In the genomic region with DNA sequence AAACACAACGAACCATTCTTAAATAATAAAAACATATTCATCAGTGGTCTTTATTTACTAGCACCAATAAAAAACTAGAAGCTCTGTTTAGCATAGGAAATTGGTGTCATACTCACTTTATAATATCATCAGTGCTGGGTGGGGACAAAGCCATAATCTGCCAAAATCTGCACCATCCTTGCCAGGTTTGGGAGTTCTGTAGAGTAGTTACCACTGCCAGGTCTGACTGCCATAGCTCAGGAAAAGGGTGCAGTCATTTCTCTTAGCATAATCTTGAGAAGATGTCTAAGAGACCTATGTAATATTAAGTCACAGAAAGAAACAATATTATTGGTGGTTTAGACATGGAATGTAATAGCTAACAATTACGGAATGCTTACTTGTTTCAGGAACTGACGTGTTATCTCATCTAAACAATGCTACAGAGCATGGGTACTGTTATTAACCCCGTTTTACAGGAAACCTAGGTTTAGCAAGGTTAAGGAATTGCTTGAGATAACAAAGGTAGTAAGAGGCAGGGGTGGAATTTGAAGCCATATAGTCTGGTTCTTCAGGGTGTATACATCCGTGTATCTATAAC, we compare ENCODE assay signal across 12 cellular contexts. TPM values are rescaled to one million over a fixed set of nuclear protein-coding genes. Genes with fewer than 3 reads are reported as not detected.
DNase-seq lines count a peak whose midpoint lies in the region; TF ChIP-seq lines count a peak whose summit lies in the region.
"Had no signal": no experiment of that assay in that cellular context is flagged by ENCODE, and none has a peak within 500 bp of the region (broad histone marks: within the 10 kb centered on the region; RNA-seq: fewer than 3 reads in every experiment).

No MANE protein-coding gene starts in this region.

- TF ChIP-seq POLR2A in testis (IDR thresholded peaks at IDR 0.05) (no peak), prostate gland (IDR thresholded peaks at IDR 0.05) (no peak)

- no peaks in the 10 kb centered on the region for H3K9me3 ChIP-seq in osteoblast (ENCODE audit: low read depth, low read length)
- no peaks in the 10 kb centered on the region for H3K9me3 ChIP-seq in testis
- no peaks in the 10 kb centered on the region for H3K9me3 ChIP-seq in prostate gland

- peak overlapping the region; percentile 83 for H3K4me2 ChIP-seq in osteoblast (ENCODE audit: insufficient read depth, low read length)

- intact Hi-C loops in testis (cut with DNase I; ENCODE audit: low total_unique reads), result no loop called here
- intact Hi-C loops in prostate gland (cut with DNase I), result loop anchor here (5.0 to 10.0 kb wide), 3 partner anchors 87 to 576 kb away; a partner anchor contains a TSS

- H3K27me3 ChIP-seq in osteoblast (ENCODE audit: insufficient read depth, low read length), result no peaks in the 10 kb centered on the region
- no peaks in the 10 kb centered on the region for H3K27me3 ChIP-seq in testis
- no peaks in the 10 kb centered on the region for H3K27me3 ChIP-seq in prostate gland (replicated peaks; ENCODE audit: insufficient read depth)

- H3K4me3 ChIP-seq in choroid plexus epithelial cell (ENCODE audit: low read depth, low read length) (peak overlapping the region; percentile 37), osteoblast (ENCODE audit: insufficient read depth, low read length) (peak overlapping the region; percentile 15), testis (no peak overlapping the region), prostate gland (no peak overlapping the region)

- peaks cover 27% of the 10 kb centered on the region for H4K20me1 ChIP-seq in osteoblast (ENCODE audit: insufficient read depth, low read length)

- peak overlapping the region; percentile 73 for H2AFZ ChIP-seq in osteoblast (ENCODE audit: low read length)

- H3K36me3 ChIP-seq in osteoblast (ENCODE audit: insufficient read depth, low read length) (peaks cover 11% of the 10 kb centered on the region), testis (ENCODE audit: low read depth, missing control alignments) (no peaks in the 10 kb centered on the region), prostate gland (no peaks in the 10 kb centered on the region)

- WGBS in testis, 2 donors, result 62 to 71% methylated on average over 5 of the region's 5 CpGs
- WGBS in prostate gland, result 64% methylated on average over 5 of the region's 5 CpGs

- TF ChIP-seq CTCF in choroid plexus epithelial cell (conservative IDR thresholded peaks at IDR 0.05; ENCODE audit: low read depth, low read length) (no peak), osteoblast (IDR thresholded peaks at IDR 0.05; ENCODE audit: extremely low read depth, low read depth, low read length) (no peak), testis (IDR thresholded peaks at IDR 0.05) (no peak), prostate gland (IDR thresholded peaks at IDR 0.05) (no peak)

- H3K79me2 ChIP-seq in osteoblast (ENCODE audit: insufficient read depth, low read length), result peaks cover 39% of the 10 kb centered on the region

- H3K27ac ChIP-seq in osteoblast (ENCODE audit: low read depth, low read length) (peak overlapping the region; percentile 83), testis (no peak overlapping the region), prostate gland (no peak overlapping the region)

- H3K4me1 ChIP-seq in osteoblast (ENCODE audit: insufficient read depth, low read length) (peaks cover 28% of the 10 kb centered on the region), testis (peaks cover 13% of the 10 kb centered on the region), prostate gland (replicated peaks) (peaks cover 12% of the 10 kb centered on the region)

- peak; percentile 7 for DNase-seq in DMS 273 (lab: John Stamatoyannopoulos, UW; ENCODE audit: unreplicated experiment)
- DNase-seq in DMS 273 treated with DMSO at 0.1 percent for 48 hours (lab: John Stamatoyannopoulos, UW), result no peak
- DNase-seq in NCI-H460 (ENCODE audit: extremely low read depth, low read depth), result peak; percentile 58
- peak; percentile 71 for DNase-seq in choroid plexus epithelial cell (ENCODE audit: low read depth)
- DNase-seq in osteoblast (ENCODE audit: insufficient read length, low spot score, missing footprints), result peak; percentile 81
- DNase-seq in KG1 (lab: John Stamatoyannopoulos, UW), result no peak
- DNase-seq in testis, result no peak
- no peak for DNase-seq in prostate gland (ENCODE audit: low spot score)
- DNase-seq: 8988T; activated CD4-positive, CD25-positive, alpha-beta regulatory T cell treated with anti-CD3 and anti-CD28 coated beads, Interleukin-2, amount 50 U/mL, for 72 hours; cortex of kidney; NCI-H187 had no signal

RNA-seq across cellular contexts. Expression of a gene that starts 1.6 kb away (rescaled TPM):
- total RNA-seq in NCI-H460 (2014; rRNA removed; shearing (Covaris generic)), result 123 and 133 TPM in 2 replicates
- 66.4 and 152 TPM in 2 replicates for polyA plus RNA-seq in NCI-H460 (2014; cell fraction: nucleus; rRNA removed)
- 102 and 106 TPM in 2 replicates for total RNA-seq in osteoblast
- 100 to 1,000 TPM in 1 of 2 donors, 10 to 100 TPM in 1; 89.4 to 115 TPM for total RNA-seq in testis
- 97.8 TPM for polyA plus RNA-seq in testis (ENCODE audit: insufficient read depth, low read depth, low replicate concordance)
- 100 to 1,000 TPM in 1 of 2 donors, 10 to 100 TPM in 1; 60.7 to 119 TPM for total RNA-seq in prostate gland

Comparison
In these comparisons a context has a peak if more than half of its experiments do, and no peak if none do; other contexts are left out.
1. DNase-seq: peak in DMS 273 (single experiment), NCI-H460 (single experiment), choroid plexus epithelial cell (single experiment) and osteoblast (single experiment); none in DMS 273 treated with DMSO at 0.1 percent for 48 hours (single experiment), KG1 (single experiment), testis (single experiment) and prostate gland (single experiment).
2. H3K4me3 ChIP-seq: peak in choroid plexus epithelial cell (single experiment) and osteoblast (single experiment); none in testis (0 of 2) and prostate gland (0 of 2).